ENCODE assay signal across 9 cellular contexts in genomic region chr12:59736786-59737185, GRCh38.
DNase-seq lines count a peak whose midpoint lies in the region; ATAC-seq and TF ChIP-seq lines count a peak whose summit lies in the region.
"Had no signal": no experiment of that assay in that cellular context is flagged by ENCODE, and none has a peak within 500 bp of the region (broad histone marks: within the 10 kb centered on the region; RNA-seq: fewer than 3 reads in every experiment).

No MANE protein-coding gene starts in this region.

- no peaks in the 10 kb centered on the region for H3K9me3 ChIP-seq in CD8-positive, alpha-beta T cell (ENCODE audit: low read length)
- H3K9me3 ChIP-seq in adrenal gland (replicated peaks in 1 of 3) (no peaks in the 10 kb centered on the region), T-helper 17 cell (ENCODE audit: control insufficient read depth, low read length, poor library complexity, severe bottlenecking) (no peaks in the 10 kb centered on the region)

- H3K4me3 ChIP-seq in CD8-positive, alpha-beta T cell (ENCODE audit: low read depth, low read length) = no peak overlapping the region
- no peak overlapping the region for H3K4me3 ChIP-seq in adrenal gland

- ATAC-seq in CD8-positive, alpha-beta T cell = no peak
- ATAC-seq in T-helper 17 cell (no peak), GM21529 (IDR thresholded peaks at IDR 0.05; ENCODE audit: unreplicated experiment) (no peak), GM18858 (IDR thresholded peaks at IDR 0.05; ENCODE audit: unreplicated experiment) (no peak)

- H3K27me3 Mint-ChIP-seq in CD8-positive, alpha-beta T cell (ENCODE audit: low read depth) = no peaks in the 10 kb centered on the region
- H3K27me3 Mint-ChIP-seq in immature natural killer cell (ENCODE audit: low read depth in 3 of 3) = peaks cover 0 to 6% (median 0%) of the 10 kb centered on the region in 3 donors
- no peaks in the 10 kb centered on the region for H3K27me3 Mint-ChIP-seq in T-helper 17 cell
- H3K27me3 Mint-ChIP-seq: naive B cell had no signal

- POLR2A ChIA-PET in CD8-positive, alpha-beta T cell (lab: Charles Lee) = no interaction called here

- intact Hi-C loops in CD8-positive, alpha-beta T cell (cut with DNase I, micrococcal nuclease) = no loop called here
- intact Hi-C loops in adrenal gland (cut with DNase I) = no loop called here

- TF ChIP-seq CTCF in CD8-positive, alpha-beta T cell (IDR thresholded peaks at IDR 0.05) = no peak
- TF ChIP-seq CTCF in adrenal gland (IDR thresholded peaks at IDR 0.05) = no peak

- H3K27ac Mint-ChIP-seq in CD8-positive, alpha-beta T cell = peak overlapping the region; percentile 30
- H3K27ac Mint-ChIP-seq in immature natural killer cell (peak overlapping the region; percentile 16 to 70 (median 63)), T-helper 17 cell (no peak overlapping the region)

- 17 to 25% (median 19%) methylated on average over 1 of the region's 1 CpG for WGBS in adrenal gland, 4 donors

- CTCF ChIA-PET in CD8-positive, alpha-beta T cell (lab: Charles Lee) = no interaction called here

- peak in 1 of 2 donors; percentile 32 for TF ChIP-seq POLR2A in adrenal gland (IDR thresholded peaks at IDR 0.05)

- H3K4me1 ChIP-seq in CD8-positive, alpha-beta T cell (ENCODE audit: insufficient read depth, low read length) = no peaks in the 10 kb centered on the region
- peaks cover 0 to 16% of the 10 kb centered on the region in 2 donors for H3K4me1 ChIP-seq in adrenal gland (replicated peaks in 1 of 2)

- peaks cover 22% of the 10 kb centered on the region for H3K4me1 Mint-ChIP-seq in CD8-positive, alpha-beta T cell (ENCODE audit: low read depth)
- H3K4me1 Mint-ChIP-seq in immature natural killer cell = peaks cover 25 to 41% of the 10 kb centered on the region in 2 donors
- peaks cover 11% of the 10 kb centered on the region for H3K4me1 Mint-ChIP-seq in T-helper 17 cell

- no peaks in the 10 kb centered on the region for H3K36me3 ChIP-seq in CD8-positive, alpha-beta T cell (ENCODE audit: insufficient read depth, low read length)
- no peaks in the 10 kb centered on the region for H3K36me3 ChIP-seq in adrenal gland (replicated peaks in 1 of 2)

- H3K27me3 ChIP-seq in CD8-positive, alpha-beta T cell (ENCODE audit: insufficient read depth, low read length) = no peaks in the 10 kb centered on the region
- no peaks in the 10 kb centered on the region for H3K27me3 ChIP-seq in adrenal gland

- H3K27ac ChIP-seq in CD8-positive, alpha-beta T cell (ENCODE audit: low read depth, low read length) = no peak overlapping the region
- no peak overlapping the region for H3K27ac ChIP-seq in adrenal gland

- peaks cover 67% of the 10 kb centered on the region for H3K36me3 Mint-ChIP-seq in CD8-positive, alpha-beta T cell
- H3K36me3 Mint-ChIP-seq in immature natural killer cell = peaks cover 0 to 5% (median 0%) of the 10 kb centered on the region in 3 donors
- peaks cover 5% of the 10 kb centered on the region for H3K36me3 Mint-ChIP-seq in T-helper 17 cell (ENCODE audit: low read depth)

- H3K4me3 Mint-ChIP-seq in CD8-positive, alpha-beta T cell = no peak overlapping the region
- no peak overlapping the region for H3K4me3 Mint-ChIP-seq in immature natural killer cell
- H3K4me3 Mint-ChIP-seq in T-helper 17 cell = no peak overlapping the region
- H3K4me3 Mint-ChIP-seq: naive B cell had no signal

- no peaks in the 10 kb centered on the region for H3K9me3 Mint-ChIP-seq in CD8-positive, alpha-beta T cell
- H3K9me3 Mint-ChIP-seq in immature natural killer cell = no peaks in the 10 kb centered on the region
- H3K9me3 Mint-ChIP-seq: naive B cell had no signal

- no peak for DNase-seq in CD8-positive, alpha-beta T cell
- peak; percentile 57 for DNase-seq in HuH-7.5 (ENCODE audit: low spot score)
- DNase-seq in adrenal gland = peak in 6 of 7 donors; percentile 36 to 67 (median 51)
- no peak for DNase-seq in immature natural killer cell
- no peak for DNase-seq in T-helper 1 cell
- no peak for DNase-seq in T-helper 17 cell
- DNase-seq: naive B cell had no signal

Comparison
In these comparisons a context has a peak if more than half of its experiments do, and no peak if none do; other contexts are left out.
1. DNase-seq: peak in HuH-7.5 (single experiment) and adrenal gland (6 of 7); none in CD8-positive, alpha-beta T cell (0 of 7), immature natural killer cell (0 of 3), T-helper 1 cell (0 of 5) and T-helper 17 cell (0 of 3).